13 cellular contexts compared by ENCODE assay signal in the genomic region with DNA sequence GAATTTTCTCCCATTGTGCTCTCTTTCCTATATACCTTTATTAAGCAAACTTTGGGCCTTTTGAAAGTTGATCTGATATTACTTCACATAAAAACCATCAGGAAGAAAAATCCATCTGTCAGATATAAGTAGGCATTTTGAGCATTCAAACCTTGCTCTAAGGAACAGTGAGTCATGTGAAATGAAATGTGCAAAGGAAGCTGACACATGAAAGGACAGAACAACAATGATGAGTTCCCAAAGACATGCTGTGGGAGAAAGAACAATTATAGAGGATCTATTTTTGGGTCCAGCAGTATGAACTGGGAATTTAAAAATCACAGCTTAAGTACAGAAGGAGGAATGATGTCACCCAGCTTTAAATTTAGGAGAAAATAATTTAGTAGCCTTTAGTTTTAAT. TPM values are rescaled to one million over a fixed set of nuclear protein-coding genes. Genes with fewer than 3 reads are reported as not detected.
DNase-seq lines count a peak whose midpoint lies in the region; ATAC-seq lines count a peak whose summit lies in the region.
"Had no signal": no experiment of that assay in that cellular context is flagged by ENCODE, and none has a peak within 500 bp of the region (broad histone marks: within the 10 kb centered on the region; RNA-seq: fewer than 3 reads in every experiment).

No MANE protein-coding gene starts in this region.

- no peak overlapping the region for H2BK5ac ChIP-seq in neuronal stem cell (ENCODE audit: low read length)

- no peak overlapping the region for H3K4me3 ChIP-seq in neuronal stem cell (ENCODE audit: low read length in 2 of 2)
- H3K4me3 ChIP-seq: gastrocnemius medialis, skin epidermis had no signal

- peaks cover 0 to 16% of the 10 kb centered on the region in 2 donors for H3K4me1 ChIP-seq in neuronal stem cell (ENCODE audit: control insufficient read depth in 2 of 2, insufficient read depth in 1 of 2, low read depth in 1 of 2, low read length in 2 of 2)
- H3K4me1 ChIP-seq: Caco-2 had no signal

- H3K14ac ChIP-seq in neuronal stem cell (ENCODE audit: low read length), result no peak overlapping the region

- no peaks in the 10 kb centered on the region for H3K27me3 ChIP-seq in neuronal stem cell (ENCODE audit: control insufficient read depth in 3 of 3, insufficient read depth in 3 of 3, low read depth in 1 of 3, low read length in 3 of 3)
- H3K27me3 ChIP-seq: gastrocnemius medialis had no signal

- no peak overlapping the region for H2BK15ac ChIP-seq in neuronal stem cell (ENCODE audit: low read length)

- intact Hi-C loops in sciatic nerve (cut with DNase I), result no loop called here

- H4K91ac ChIP-seq in neuronal stem cell (ENCODE audit: low read depth, low read length, poor library complexity), result no peak overlapping the region

- H3K9me3 ChIP-seq in neuronal stem cell (replicated peaks in 1 of 2; ENCODE audit: control insufficient read depth in 2 of 2, insufficient read depth in 1 of 2, low read depth in 1 of 2, low read length in 2 of 2), result peaks cover 0 to 3% of the 10 kb centered on the region in 2 donors
- H3K9me3 ChIP-seq: Caco-2, gastrocnemius medialis had no signal

- no peak overlapping the region for H4K8ac ChIP-seq in neuronal stem cell (ENCODE audit: low read depth, low read length)

- no peak overlapping the region for H3K4ac ChIP-seq in neuronal stem cell (ENCODE audit: low read length)

- no peak overlapping the region for H2BK12ac ChIP-seq in neuronal stem cell (ENCODE audit: low read length)

- H3K23ac ChIP-seq in neuronal stem cell (ENCODE audit: low read depth, low read length, poor library complexity), result no peak overlapping the region

- H3K18ac ChIP-seq in neuronal stem cell (ENCODE audit: low read length), result no peak overlapping the region

- H3K79me1 ChIP-seq in neuronal stem cell (ENCODE audit: low read depth, low read length), result no peaks in the 10 kb centered on the region

- DNase-seq in EH (ENCODE audit: low read depth) (peak; percentile 93), RPMI7951 (ENCODE audit: low read depth) (peak; percentile 40), neuronal stem cell (ENCODE audit: low spot score) (no peak), sciatic nerve (ENCODE audit: low spot score) (no peak), NCI-H1694 treated with DMSO at 0.1 percent for 48 hours (lab: John Stamatoyannopoulos, UW) (no peak), mucosa of gallbladder (ENCODE audit: low spot score) (no peak)
- DNase-seq: aorta, Caco-2, gastrocnemius medialis, KG1 had no signal

- peak overlapping the region; percentile 78 for H2AFZ ChIP-seq in neuronal stem cell (ENCODE audit: low read length)

- H2BK120ac ChIP-seq in neuronal stem cell (ENCODE audit: low read depth, low read length), result no peak overlapping the region

- H3K27ac ChIP-seq in neuronal stem cell (replicated peaks; ENCODE audit: low read length), result no peak overlapping the region

- no peak overlapping the region for H3K9ac ChIP-seq in neuronal stem cell (ENCODE audit: low read depth, low read length, poor library complexity)

- no peak overlapping the region for H3K4me2 ChIP-seq in neuronal stem cell (ENCODE audit: insufficient read depth, low read length, poor library complexity, severe bottlenecking)

- H3K36me3 ChIP-seq in neuronal stem cell (replicated peaks in 1 of 2; ENCODE audit: control insufficient read depth in 2 of 2, insufficient read depth in 2 of 2, low read length in 2 of 2), result no peaks in the 10 kb centered on the region
- H3K36me3 ChIP-seq: gastrocnemius medialis had no signal

- peak; percentile 82 for ATAC-seq in esophagus mucosa
- no peak for ATAC-seq in sciatic nerve
- no peak for ATAC-seq in GM18502 (IDR thresholded peaks at IDR 0.05; ENCODE audit: poor library complexity, unreplicated experiment)

- H2AK5ac ChIP-seq in neuronal stem cell (ENCODE audit: low read depth, low read length), result no peak overlapping the region

RNA-seq across cellular contexts. Expression of gene CALCRL, which starts 18.1 kb away (rescaled TPM):
- 0.29 and 0.36 TPM in 2 replicates for total RNA-seq in RPMI7951 (2014; rRNA removed; shearing (Covaris generic))
- 22.8 TPM for total RNA-seq in esophagus mucosa
- 0.70 TPM for polyA plus RNA-seq in neuronal stem cell (2013, experiment 1 of 2)
- polyA plus RNA-seq in neuronal stem cell (2013, experiment 2 of 2), result 0.84 TPM
- total RNA-seq in sciatic nerve, result 29.3 TPM
- 22.0 TPM for total RNA-seq in mucosa of gallbladder
- total RNA-seq: Caco-2 had no signal

Comparison
In these comparisons a context has a peak if more than half of its experiments do, and no peak if none do; other contexts are left out.
1. DNase-seq: peak in EH (single experiment) and RPMI7951 (single experiment); none in neuronal stem cell (single experiment), sciatic nerve (single experiment), NCI-H1694 treated with DMSO at 0.1 percent for 48 hours (single experiment) and mucosa of gallbladder (single experiment).
2. RNA of gene CALCRL, which starts 18.1 kb away (total RNA-seq): 29.3 TPM in sciatic nerve (single experiment), 22.8 TPM in esophagus mucosa (single experiment) and 22.0 TPM in mucosa of gallbladder (single experiment); 0.29 to 0.36 TPM in RPMI7951; every median in the first group is over 10 times any median in the second.